In the genomic region with DNA sequence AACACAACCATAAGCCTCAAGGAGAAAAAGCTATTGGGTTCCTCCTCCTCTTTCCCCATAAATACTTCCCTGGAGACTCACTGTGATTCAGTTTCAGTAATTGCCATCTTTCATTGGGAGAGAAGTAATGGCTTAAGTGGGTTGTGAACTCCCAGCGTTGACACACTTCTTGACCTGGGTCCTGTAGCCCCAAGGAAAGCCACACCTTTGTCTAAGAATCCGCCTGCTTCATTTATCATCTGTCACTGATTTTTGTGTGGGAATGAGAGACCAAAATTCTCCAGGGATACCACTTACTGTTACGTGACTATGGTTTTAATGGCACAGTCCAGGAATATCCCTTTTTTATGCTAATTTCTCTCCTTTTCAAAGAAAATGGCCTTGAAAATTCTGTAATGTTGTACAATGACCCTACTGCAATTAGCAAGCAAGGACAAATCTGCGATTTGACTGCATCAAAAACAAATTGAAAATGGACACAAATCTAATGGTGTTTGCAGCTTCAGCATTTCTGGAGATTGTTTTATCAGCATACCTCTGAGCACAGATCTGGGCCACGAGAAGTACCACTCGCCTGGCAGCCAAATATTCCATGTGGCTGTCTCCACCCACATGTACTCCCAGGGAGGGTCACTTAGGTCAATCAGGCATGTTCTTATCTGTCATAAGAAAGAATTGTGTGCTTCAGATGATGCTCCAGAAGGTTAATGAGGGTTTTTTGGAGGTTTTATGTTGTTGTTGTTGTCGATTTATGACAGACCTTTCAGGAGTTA, we compare ENCODE assay signal across 26 cellular contexts. TPM values are rescaled to one million over a fixed set of nuclear protein-coding genes. Genes with fewer than 3 reads are reported as not detected.
DNase-seq lines count a peak whose midpoint lies in the region; ATAC-seq and TF ChIP-seq lines count a peak whose summit lies in the region.
"Had no signal": no experiment of that assay in that cellular context is flagged by ENCODE, and none has a peak within 500 bp of the region (broad histone marks: within the 10 kb centered on the region; RNA-seq: fewer than 3 reads in every experiment).

No MANE protein-coding gene starts in this region.

- H3K27ac Mint-ChIP-seq in activated T-helper 1 cell treated with anti-CD3 and anti-CD28 coated beads, Interleukin-12 subunit alpha, Interleukin-12 subunit beta, Interleukin-2, Interleukin-4 antibody, amounts not matched to agents 30 ng/mL and 10 ng/mL and 1 ng/mL, durations not matched to agents 14 hours and 24 hours and 36 hours, result no peak overlapping the region
- H3K27ac Mint-ChIP-seq: activated naive CD8-positive, alpha-beta T cell treated with anti-CD3 and anti-CD28 coated beads for 36 hours; natural killer cell had no signal

- H3K4me1 ChIP-seq in HEK293 (ENCODE audit: control insufficient read depth, insufficient read depth, low read length), result peaks cover 4% of the 10 kb centered on the region; the same call in 1 of the 2 replicates
- H3K4me1 ChIP-seq in osteoblast (ENCODE audit: insufficient read depth, low read length), result peaks cover 32% of the 10 kb centered on the region
- no peaks in the 10 kb centered on the region for H3K4me1 ChIP-seq in uterus
- H3K4me1 ChIP-seq: right atrium auricular region had no signal

- no peak overlapping the region for H3K4me3 Mint-ChIP-seq in activated T-helper 1 cell treated with anti-CD3 and anti-CD28 coated beads, Interleukin-12 subunit alpha, Interleukin-12 subunit beta, Interleukin-2, Interleukin-4 antibody, amounts not matched to agents 30 ng/mL and 10 ng/mL and 1 ng/mL, durations not matched to agents 14 hours and 24 hours and 36 hours
- H3K4me3 Mint-ChIP-seq: activated naive CD8-positive, alpha-beta T cell treated with anti-CD3 and anti-CD28 coated beads for 36 hours; central memory CD8-positive, alpha-beta T cell; natural killer cell had no signal

- H3K36me3 Mint-ChIP-seq in activated T-helper 1 cell treated with anti-CD3 and anti-CD28 coated beads, Interleukin-12 subunit alpha, Interleukin-12 subunit beta, Interleukin-2, Interleukin-4 antibody, amounts not matched to agents 30 ng/mL and 10 ng/mL and 1 ng/mL, durations not matched to agents 14 hours and 24 hours and 36 hours (ENCODE audit: low read depth), result no peaks in the 10 kb centered on the region
- H3K36me3 Mint-ChIP-seq: activated naive CD8-positive, alpha-beta T cell treated with anti-CD3 and anti-CD28 coated beads for 36 hours; natural killer cell had no signal

- TF ChIP-seq POLR2A in uterus (IDR thresholded peaks at IDR 0.05), result no peak

- TF ChIP-seq CTCF in HEK293 (tag by site-specific recombination; IDR thresholded peaks at IDR 0.05), result no peak
- no peak for TF ChIP-seq CTCF in osteoblast (IDR thresholded peaks at IDR 0.05; ENCODE audit: extremely low read depth, low read depth, low read length)
- no peak for TF ChIP-seq CTCF in uterus (IDR thresholded peaks at IDR 0.05)

- H3K27me3 Mint-ChIP-seq in activated T-helper 1 cell treated with anti-CD3 and anti-CD28 coated beads, Interleukin-12 subunit alpha, Interleukin-12 subunit beta, Interleukin-2, Interleukin-4 antibody, amounts not matched to agents 30 ng/mL and 10 ng/mL and 1 ng/mL, durations not matched to agents 14 hours and 24 hours and 36 hours (ENCODE audit: insufficient read depth), result peaks cover 2% of the 10 kb centered on the region
- H3K27me3 Mint-ChIP-seq: activated naive CD8-positive, alpha-beta T cell treated with anti-CD3 and anti-CD28 coated beads for 36 hours had no signal

- ATAC-seq in esophagus mucosa (peak; percentile 44), GM21526 (IDR thresholded peaks at IDR 0.05; ENCODE audit: low FRiP score, unreplicated experiment) (no peak)
- ATAC-seq: natural killer cell had no signal

- no peak overlapping the region for H2AFZ ChIP-seq in osteoblast (ENCODE audit: low read length)

- peaks cover 0 to 5% of the 10 kb centered on the region in 2 experiments; a peak in 1 of 3 replicates for H3K36me3 ChIP-seq in HEK293 (ENCODE audit: control insufficient read depth in 2 of 2, insufficient read depth in 1 of 2, low read length in 2 of 2)
- H3K36me3 ChIP-seq in osteoblast (ENCODE audit: insufficient read depth, low read length), result peaks cover 16% of the 10 kb centered on the region
- no peaks in the 10 kb centered on the region for H3K36me3 ChIP-seq in uterus
- H3K36me3 ChIP-seq: ovary, right atrium auricular region had no signal

- H3K4me3 ChIP-seq in HEK293 (ENCODE audit: low read depth, low read length) (no peak overlapping the region), osteoblast (ENCODE audit: insufficient read depth, low read length) (no peak overlapping the region), uterus (no peak overlapping the region)
- H3K4me3 ChIP-seq: dorsolateral prefrontal cortex, ovary, right atrium auricular region, upper lobe of left lung had no signal

- no peaks in the 10 kb centered on the region for H3K4me1 Mint-ChIP-seq in activated T-helper 1 cell treated with anti-CD3 and anti-CD28 coated beads, Interleukin-12 subunit alpha, Interleukin-12 subunit beta, Interleukin-2, Interleukin-4 antibody, amounts not matched to agents 30 ng/mL and 10 ng/mL and 1 ng/mL, durations not matched to agents 14 hours and 24 hours and 36 hours (ENCODE audit: low read depth)
- H3K4me1 Mint-ChIP-seq: activated naive CD8-positive, alpha-beta T cell treated with anti-CD3 and anti-CD28 coated beads for 36 hours; central memory CD8-positive, alpha-beta T cell had no signal

- no peaks in the 10 kb centered on the region for H3K27me3 ChIP-seq in osteoblast (ENCODE audit: insufficient read depth, low read length)
- no peaks in the 10 kb centered on the region for H3K27me3 ChIP-seq in uterus
- H3K27me3 ChIP-seq: dorsolateral prefrontal cortex, ovary, right atrium auricular region, upper lobe of left lung had no signal

- no peak overlapping the region for H3K4me2 ChIP-seq in osteoblast (ENCODE audit: insufficient read depth, low read length)

- peaks cover 52% of the 10 kb centered on the region for H3K79me2 ChIP-seq in osteoblast (ENCODE audit: insufficient read depth, low read length)

- DNase-seq in NCI-H226, result peak; percentile 62
- DNase-seq in osteoblast (ENCODE audit: insufficient read length, low spot score, missing footprints), result no peak
- DNase-seq in NCI-H2196 (lab: John Stamatoyannopoulos, UW; ENCODE audit: unreplicated experiment), result no peak
- no peak for DNase-seq in activated T-helper 1 cell treated with anti-CD3 and anti-CD28 coated beads, Interleukin-12 subunit alpha, Interleukin-12 subunit beta, Interleukin-2, Interleukin-4 antibody, amounts not matched to agents 30 ng/mL and 10 ng/mL and 1 ng/mL, durations not matched to agents 14 hours and 24 hours and 36 hours (ENCODE audit: low spot score)
- no peak for DNase-seq in uterus
- DNase-seq: activated CD4-positive, alpha-beta T cell treated with anti-CD3 and anti-CD28 coated beads for 4 hours; activated effector memory CD4-positive, alpha-beta T cell treated with Interleukin-2 at 50 U/mL for 16 hours; activated naive CD8-positive, alpha-beta T cell treated with anti-CD3 and anti-CD28 coated beads for 36 hours; activated T-cell treated with anti-CD3 and anti-CD28 coated beads for 4 hours; C1 segment of cervical spinal cord; DMS79 treated with DMSO at 0.1 percent for 48 hours; dorsolateral prefrontal cortex; natural killer cell; NCI-H1092; NCI-H187; NCI-H774; ovary; RPMI8226; stimulated activated CD4-positive, alpha-beta T cell treated with anti-CD3 and anti-CD28 coated beads, Interleukin-2, amount 100 ng/mL, for 48 hours; upper lobe of left lung had no signal

- intact Hi-C loops in activated T-helper 1 cell treated with anti-CD3 and anti-CD28 coated beads, Interleukin-12 subunit alpha, Interleukin-12 subunit beta, Interleukin-2, Interleukin-4 antibody, amounts not matched to agents 30 ng/mL and 10 ng/mL and 1 ng/mL, durations not matched to agents 14 hours and 24 hours and 36 hours (cut with micrococcal nuclease), result no loop called here
- intact Hi-C loops in uterus (cut with DNase I; ENCODE audit: low total_unique reads), result no loop called here

- H3K9me3 ChIP-seq in HEK293 (ENCODE audit: control insufficient read depth, insufficient read depth, low read depth, low read length), result no peaks in the 10 kb centered on the region
- H3K9me3 ChIP-seq in osteoblast (ENCODE audit: low read depth, low read length), result no peaks in the 10 kb centered on the region
- no peaks in the 10 kb centered on the region for H3K9me3 ChIP-seq in uterus
- H3K9me3 ChIP-seq: ovary, right atrium auricular region, upper lobe of left lung had no signal

- no peaks in the 10 kb centered on the region for H4K20me1 ChIP-seq in osteoblast (ENCODE audit: insufficient read depth, low read length)

- CTCF ChIA-PET in HEK293 (lab: Yijun Ruan, JAX), result interaction anchor here (0.9 kb wide), 1 partner anchor 55 kb away, joined by 5 read pairs; no protein-coding TSS in a partner anchor

- H3K9me3 Mint-ChIP-seq in activated T-helper 1 cell treated with anti-CD3 and anti-CD28 coated beads, Interleukin-12 subunit alpha, Interleukin-12 subunit beta, Interleukin-2, Interleukin-4 antibody, amounts not matched to agents 30 ng/mL and 10 ng/mL and 1 ng/mL, durations not matched to agents 14 hours and 24 hours and 36 hours, result no peaks in the 10 kb centered on the region
- H3K9me3 Mint-ChIP-seq: activated naive CD8-positive, alpha-beta T cell treated with anti-CD3 and anti-CD28 coated beads for 36 hours; central memory CD8-positive, alpha-beta T cell; natural killer cell had no signal

- H3K27ac ChIP-seq in HEK293 (ENCODE audit: extremely low read depth, low read depth, low read length), result no peak overlapping the region
- peak overlapping the region; percentile 29 for H3K27ac ChIP-seq in osteoblast (ENCODE audit: low read depth, low read length)
- H3K27ac ChIP-seq in uterus, result no peak overlapping the region
- H3K27ac ChIP-seq: dorsolateral prefrontal cortex, ovary, right atrium auricular region, upper lobe of left lung, VCaP had no signal

- POLR2A ChIA-PET in HEK293 (lab: Yijun Ruan, JAX), result no interaction called here

TF ChIP-seq in HEK293, 187 proteins besides CTCF, POLR2A, EP300 and RAD21 (continues in another document):
- TF ChIP-seq ZNF324 (tag by site-specific recombination; IDR thresholded peaks at IDR 0.05), result no peak

RNA-seq across cellular contexts. Expression of a gene that starts 29.8 kb away (rescaled TPM):
- total RNA-seq in esophagus mucosa (9.5 TPM), osteoblast (22.1 and 29.7 TPM in 2 replicates), uterus (10 to 100 TPM in 1 of 4 donors, 1 to 10 TPM in 3; 2.4 to 15.5 (median 4.5) TPM)
- 3.9 and 4.5 TPM in 2 replicates for total RNA-seq in activated T-helper 1 cell treated with anti-CD3 and anti-CD28 coated beads, Interleukin-12 subunit alpha, Interleukin-12 subunit beta, Interleukin-2, Interleukin-4 antibody, amounts not matched to agents 30 ng/mL and 10 ng/mL and 1 ng/mL, durations not matched to agents 14 hours and 24 hours and 36 hours
